ENCODE assay signal across 19 cellular contexts in genomic region chr11:79259800-79260199, GRCh38.
DNase-seq lines count a peak whose midpoint lies in the region; ATAC-seq, FAIRE-seq and TF ChIP-seq lines count a peak whose summit lies in the region.
"Had no signal": no experiment of that assay in that cellular context is flagged by ENCODE, and none has a peak within 500 bp of the region (broad histone marks: within the 10 kb centered on the region; RNA-seq: fewer than 3 reads in every experiment).

No MANE protein-coding gene starts in this region.

- H3K4me1 Mint-ChIP-seq in nephron, result peaks cover 32% of the 10 kb centered on the region
- H3K4me1 Mint-ChIP-seq: CD8-positive, alpha-beta memory T cell; stimulated activated naive B cell treated with anti-CD40 and anti-IgM and Interleukin-4, amounts not matched to agents 10 μg/mL and 1 μg/mL and 100 μg/mL, for 72 hours had no signal

- no peak overlapping the region for H3K56ac ChIP-seq in mesendoderm (ENCODE audit: low read length)

- no peak overlapping the region for H3K4me3 Mint-ChIP-seq in nephron
- H3K4me3 Mint-ChIP-seq: activated T-cell treated with anti-CD3 and anti-CD28 coated beads, Interleukin-2, amount 50 U/mL, for 4 hours; CD8-positive, alpha-beta memory T cell; stimulated activated naive B cell treated with anti-CD40 and anti-IgM and Interleukin-4, amounts not matched to agents 10 μg/mL and 1 μg/mL and 100 μg/mL, for 72 hours had no signal

- H3K27me3 Mint-ChIP-seq in nephron (ENCODE audit: low read depth), result no peaks in the 10 kb centered on the region

- no CpG with 5 or more reads among the region's 4 CpGs for WGBS in mesendoderm (ENCODE audit: extremely low coverage, insufficient coverage, low lambda C conversion rate)

- H3K36me3 Mint-ChIP-seq in nephron (ENCODE audit: low read depth), result peaks cover 4% of the 10 kb centered on the region
- H3K36me3 Mint-ChIP-seq: CD8-positive, alpha-beta memory T cell; stimulated activated naive B cell treated with anti-CD40 and anti-IgM and Interleukin-4, amounts not matched to agents 10 μg/mL and 1 μg/mL and 100 μg/mL, for 72 hours had no signal

- TF ChIP-seq CTCF in D721Med (IDR thresholded peaks at IDR 0.05; ENCODE audit: insufficient read depth, missing control alignments) (peak; percentile 24), LNCaP clone FGC (IDR thresholded peaks at IDR 0.05; ENCODE audit: control insufficient read depth, extremely low read depth, insufficient read depth) (0 out of 2 replicates have a peak, but pooled peaks have one; percentile 31), bronchial epithelial cell (IDR thresholded peaks at IDR 0.05; ENCODE audit: insufficient read depth, low read length, severe bottlenecking) (peak; percentile 28), nephron (IDR thresholded peaks at IDR 0.05; ENCODE audit: unreplicated experiment in 3 of 3) (peak; percentile 24 to 38 (median 32))

- no peaks in the 10 kb centered on the region for H3K9me3 Mint-ChIP-seq in nephron
- H3K9me3 Mint-ChIP-seq: stimulated activated naive B cell treated with anti-CD40 and anti-IgM and Interleukin-4, amounts not matched to agents 10 μg/mL and 1 μg/mL and 100 μg/mL, for 72 hours had no signal

- H3K18ac ChIP-seq in mesendoderm (ENCODE audit: low read length), result no peak overlapping the region

- no peak overlapping the region for H3K4ac ChIP-seq in mesendoderm (ENCODE audit: low read depth, low read length)

- no peak overlapping the region for H3K27ac ChIP-seq in mesendoderm (ENCODE audit: low read depth, low read length)
- H3K27ac ChIP-seq: colonic mucosa, parathyroid adenoma, transverse colon had no signal

- H3K36me3 ChIP-seq in bronchial epithelial cell (ENCODE audit: control insufficient read depth, insufficient read depth, low read length) (no peaks in the 10 kb centered on the region), mesendoderm (ENCODE audit: control insufficient read depth, insufficient read depth, low read length) (no peaks in the 10 kb centered on the region)
- H3K36me3 ChIP-seq: colonic mucosa, transverse colon had no signal

- no peak overlapping the region for H4K5ac ChIP-seq in mesendoderm (ENCODE audit: low read length)

- H3K27me3 ChIP-seq in bronchial epithelial cell (ENCODE audit: control insufficient read depth, insufficient read depth, low read length) (no peaks in the 10 kb centered on the region), mesendoderm (ENCODE audit: insufficient read depth, low read length, poor library complexity) (no peaks in the 10 kb centered on the region)
- H3K27me3 ChIP-seq: colonic mucosa, transverse colon had no signal

- H3K4me3 ChIP-seq in LNCaP clone FGC (ENCODE audit: low read depth, low read length) (no peak overlapping the region), bronchial epithelial cell (ENCODE audit: low read depth, low read length) (no peak overlapping the region), mesendoderm (ENCODE audit: low read length) (no peak overlapping the region)
- H3K4me3 ChIP-seq: colonic mucosa, transverse colon had no signal

- H3K9ac ChIP-seq in mesendoderm (ENCODE audit: low read length), result no peak overlapping the region
- H3K9ac ChIP-seq: parathyroid adenoma had no signal

- no peak for FAIRE-seq in D721Med (lab: Jason Lieb, UNC)
- no peak for FAIRE-seq in bronchial epithelial cell (lab: Jason Lieb, UNC)
- FAIRE-seq: small intestine had no signal

- H4K8ac ChIP-seq in mesendoderm (ENCODE audit: low read depth, low read length), result no peak overlapping the region

- H2BK120ac ChIP-seq in mesendoderm (ENCODE audit: low read depth, low read length), result no peak overlapping the region

- no peak overlapping the region for H2BK15ac ChIP-seq in mesendoderm (replicated peaks; ENCODE audit: low read depth)

- no peaks in the 10 kb centered on the region for H3K79me2 ChIP-seq in mesendoderm (ENCODE audit: control insufficient read depth, insufficient read depth, low read length)
- H3K79me2 ChIP-seq: parathyroid adenoma had no signal

- H3K23ac ChIP-seq in mesendoderm (ENCODE audit: low read length), result no peak overlapping the region

- no peak overlapping the region for H3K27ac Mint-ChIP-seq in nephron
- H3K27ac Mint-ChIP-seq: CD8-positive, alpha-beta memory T cell; stimulated activated naive B cell treated with anti-CD40 and anti-IgM and Interleukin-4, amounts not matched to agents 10 μg/mL and 1 μg/mL and 100 μg/mL, for 72 hours had no signal

- H3K4me2 ChIP-seq in mesendoderm (ENCODE audit: low read length), result no peak overlapping the region

- no peak for ATAC-seq in HG03175 (IDR thresholded peaks at IDR 0.05; ENCODE audit: unreplicated experiment)
- ATAC-seq: activated T-cell treated with anti-CD3 and anti-CD28 coated beads, Interleukin-2, amount 50 U/mL, for 4 hours; left cardiac atrium; stimulated activated naive B cell treated with anti-CD40 and anti-IgM and Interleukin-4, amounts not matched to agents 10 μg/mL and 1 μg/mL and 100 μg/mL, for 72 hours had no signal

- H2BK5ac ChIP-seq in mesendoderm (ENCODE audit: low read length), result no peak overlapping the region

- no peak for DNase-seq in D721Med (ENCODE audit: insufficient read length, low spot score)
- DNase-seq in LNCaP clone FGC (ENCODE audit: low read depth), result no peak
- peak; percentile 28 for DNase-seq in bronchial epithelial cell (ENCODE audit: low read depth)
- DNase-seq in NCI-H128 (lab: John Stamatoyannopoulos, UW; ENCODE audit: unreplicated experiment), result no peak
- DNase-seq in mesendoderm, result no peak
- DNase-seq: activated CD4-positive, alpha-beta T cell treated with anti-CD3 and anti-CD28 coated beads, Interleukin-2, amount 50 U/mL, for 1 hour; activated T-cell treated with anti-CD3 and anti-CD28 coated beads, Interleukin-2, amount 50 U/mL, for 4 hours; CD8-positive, alpha-beta memory T cell; colonic mucosa; GDM1; H7; left cardiac atrium; NCI-H1048; small intestine; stimulated activated naive B cell treated with anti-CD40 and anti-IgM and Interleukin-4, amounts not matched to agents 10 μg/mL and 1 μg/mL and 100 μg/mL, for 72 hours; transverse colon had no signal

- peaks cover 3% of the 10 kb centered on the region for H3K4me1 ChIP-seq in mesendoderm (ENCODE audit: control insufficient read depth, low read depth, low read length)
- H3K4me1 ChIP-seq: colonic mucosa, parathyroid adenoma, transverse colon had no signal

- H2AK5ac ChIP-seq in mesendoderm (ENCODE audit: low read length), result no peak overlapping the region

- H3K79me1 ChIP-seq in mesendoderm (ENCODE audit: low read length), result no peaks in the 10 kb centered on the region
